18 cellular contexts compared by ENCODE assay signal in genomic region chr13:37540228-37540627, GRCh38. TPM values are rescaled to one million over a fixed set of nuclear protein-coding genes. Genes with fewer than 3 reads are reported as not detected.
DNase-seq lines count a peak whose midpoint lies in the region; ATAC-seq and TF ChIP-seq lines count a peak whose summit lies in the region.
"Had no signal": no experiment of that assay in that cellular context is flagged by ENCODE, and none has a peak within 500 bp of the region (broad histone marks: within the 10 kb centered on the region; RNA-seq: fewer than 3 reads in every experiment).

No MANE protein-coding gene starts in this region.

- no peaks in the 10 kb centered on the region for H3K27me3 ChIP-seq in left lung
- H3K27me3 ChIP-seq in MM.1S (replicated peaks; ENCODE audit: insufficient read depth, low read length) = no peaks in the 10 kb centered on the region

- no peak overlapping the region for H3K4me2 ChIP-seq in MM.1S (ENCODE audit: low read depth, low read length)

- H3K4me1 ChIP-seq in left lung = no peaks in the 10 kb centered on the region
- no peaks in the 10 kb centered on the region for H3K4me1 ChIP-seq in MM.1S (ENCODE audit: low read length)

- no peak overlapping the region for H3K27ac ChIP-seq in left lung
- H3K27ac ChIP-seq in MM.1S (ENCODE audit: low read length) = no peak overlapping the region

- H3K9me2 ChIP-seq in MM.1S (replicated peaks; ENCODE audit: insufficient read depth, low read length) = no peaks in the 10 kb centered on the region

- no peak for TF ChIP-seq POLR2A in GM18505 (IDR thresholded peaks at IDR 0.05; ENCODE audit: borderline replicate concordance, extremely low read depth, insufficient read depth, insufficient read length)

- H3K36me3 ChIP-seq in left lung = no peaks in the 10 kb centered on the region
- H3K36me3 ChIP-seq in MM.1S (replicated peaks; ENCODE audit: insufficient read depth, low read length) = no peaks in the 10 kb centered on the region

- H3K4me3 ChIP-seq in astrocyte of the cerebellum (ENCODE audit: low read depth, low read length) = no peak overlapping the region
- H3K4me3 ChIP-seq in left lung = no peak overlapping the region
- no peak overlapping the region for H3K4me3 ChIP-seq in MM.1S (ENCODE audit: low read length)

- no peaks in the 10 kb centered on the region for H4K20me1 ChIP-seq in MM.1S (ENCODE audit: insufficient read depth, low read length)

- intact Hi-C loops in left lung (cut with DNase I) = no loop called here

- H3K9me3 ChIP-seq in left lung (peaks cover 0 to 2% of the 10 kb centered on the region in 2 donors), MM.1S (replicated peaks; ENCODE audit: insufficient read depth, low read length) (no peaks in the 10 kb centered on the region)

- no peak overlapping the region for H3K9ac ChIP-seq in MM.1S (ENCODE audit: low read length)

- H3F3A ChIP-seq in MM.1S (ENCODE audit: insufficient read depth, low read length) = no peaks in the 10 kb centered on the region

- TF ChIP-seq CTCF in astrocyte of the cerebellum (IDR thresholded peaks at IDR 0.05; ENCODE audit: low read depth, low read length, missing control alignments) (no peak), left lung (IDR thresholded peaks at IDR 0.05) (no peak), MM.1S (IDR thresholded peaks at IDR 0.05; ENCODE audit: low read length) (no peak)

- peak; percentile 18 for DNase-seq in H4 (ENCODE audit: low spot score)
- DNase-seq in astrocyte of the cerebellum (ENCODE audit: low read depth) = peak; percentile 12
- DNase-seq in fibroblast of the conjunctiva (ENCODE audit: low read depth) = peak; percentile 55
- no peak for DNase-seq in left lung
- no peak for DNase-seq in NCI-H2171 treated with DMSO at 0.1 percent for 48 hours (lab: John Stamatoyannopoulos, UW)
- DNase-seq in MM.1S = no peak
- DNase-seq: activated CD4-positive, alpha-beta T cell treated with anti-CD3 and anti-CD28 coated beads, Interleukin-2, amount 50 U/mL, for 48 hours; activated T-cell treated with anti-CD3 and anti-CD28 coated beads, Interleukin-2, amount 50 U/mL, for 4 hours; central memory CD4-positive, alpha-beta T cell; effector memory CD8-positive, alpha-beta T cell; glutamatergic neuron; islet precursor cell; NCI-H1694; NK-92 treated with Interleukin-12 subunit alpha and Interleukin-12 subunit beta, amount 100 ng/mL, for 24 hours; RPMI8226; stimulated activated CD4-positive, alpha-beta T cell treated with anti-CD3 and anti-CD28 coated beads, Interleukin-12 subunit alpha, Interleukin-12 subunit beta, amount 100 ng/mL, for 4 hours had no signal

- ATAC-seq in left lung (no peak), GM18505 (IDR thresholded peaks at IDR 0.05; ENCODE audit: unreplicated experiment) (no peak)
- ATAC-seq: activated naive CD4-positive, alpha-beta T cell treated with anti-CD3 and anti-CD28 coated beads, Interleukin-2, amount 50 U/mL, for 72 hours; activated T-cell treated with anti-CD3 and anti-CD28 coated beads, Interleukin-2, amount 50 U/mL, for 4 hours; effector memory CD8-positive, alpha-beta T cell had no signal

- in situ Hi-C loops in astrocyte of the cerebellum (cut with HindIII; ENCODE audit: low sequenced_read_pairs) = no loop called here

- no peak overlapping the region for H2AFZ ChIP-seq in MM.1S (ENCODE audit: low read length)

- H3K79me2 ChIP-seq in MM.1S (ENCODE audit: low read length) = no peaks in the 10 kb centered on the region

RNA-seq across cellular contexts. Expression of gene POSTN, which starts 58.3 kb away (rescaled TPM):
- 1.5 and 3.2 TPM in 2 replicates for total RNA-seq in H4 (2014; rRNA removed; shearing (Covaris generic))
- total RNA-seq in left lung = 100 to 1,000 TPM in 1 of 2 donors, 10 to 100 TPM in 1; 34.4 to 158 TPM
- total RNA-seq: activated naive CD4-positive, alpha-beta T cell treated with anti-CD3 and anti-CD28 coated beads, Interleukin-2, amount 50 U/mL, for 72 hours had no signal

Comparison
In these comparisons a context has a peak if more than half of its experiments do, and no peak if none do; other contexts are left out.
1. DNase-seq: peak in H4 (single experiment), astrocyte of the cerebellum (single experiment) and fibroblast of the conjunctiva (single experiment); none in left lung (0 of 2), NCI-H2171 treated with DMSO at 0.1 percent for 48 hours (single experiment) and MM.1S (single experiment).